ENCODE assay signal across 28 cellular contexts in the genomic region with DNA sequence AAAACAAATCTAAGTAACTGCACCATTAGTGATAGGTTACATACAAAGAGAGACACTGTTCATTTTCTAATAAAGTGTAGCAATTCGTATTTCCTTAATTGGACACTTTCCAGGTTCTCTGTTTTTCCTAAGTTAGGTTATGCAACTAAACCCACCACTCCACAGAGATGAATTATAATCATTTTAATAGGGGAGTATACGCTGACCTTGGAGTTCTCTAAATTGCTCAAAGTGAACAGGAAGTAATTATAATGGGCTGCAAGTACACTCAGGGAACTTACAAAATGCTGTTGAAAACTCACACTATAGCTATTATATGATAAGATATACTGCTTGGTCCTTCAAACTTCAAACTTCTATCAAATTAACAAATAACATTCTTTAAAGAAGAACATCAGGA. TPM values are rescaled to one million over a fixed set of nuclear protein-coding genes. Genes with fewer than 3 reads are reported as not detected.
"Had no signal": no experiment of that assay in that cellular context is flagged by ENCODE, and none has a peak within 500 bp of the region (broad histone marks: within the 10 kb centered on the region; RNA-seq: fewer than 3 reads in every experiment).

No MANE protein-coding gene starts in this region.

- DNase-seq: activated B cell treated with CpG ODN at 0.5 μM for 24 hours; activated CD4-positive, alpha-beta T cell treated with anti-CD3 and anti-CD28 coated beads for 1 hour; activated CD4-positive, alpha-beta T cell treated with anti-CD3 and anti-CD28 coated beads, Interleukin-2, amount 10 ng/mL, durations not matched to agents 24 days and 14 days; activated CD4-positive, alpha-beta T cell treated with anti-CD3 and anti-CD28 coated beads, Interleukin-2, amount 50 U/mL, for 48 hours; activated CD8-positive, alpha-beta memory T cell treated with anti-CD3 and anti-CD28 coated beads, Interleukin-2, amount 10 ng/mL, durations not matched to agents 7 days and 5 days; activated effector memory CD4-positive, alpha-beta T cell treated with Interleukin-2 at 50 U/mL for 16 hours; activated naive CD4-positive, alpha-beta T cell treated with Interleukin-2 at 50 U/mL for 16 hours; activated naive CD8-positive, alpha-beta T cell treated with anti-CD3 and anti-CD28 coated beads, Interleukin-2, amount 50 U/mL, for 24 hours; activated T-cell treated with anti-CD3 and anti-CD28 coated beads, Interleukin-2, amount 50 U/mL, for 24 hours; amniotic stem cell; body of pancreas; central memory CD4-positive, alpha-beta T cell; Karpas-422; NCI-H146; NCI-H187 treated with DMSO at 0.1 percent for 48 hours; NCI-H2081 treated with DMSO at 0.1 percent for 48 hours; NCI-H2171 treated with DMSO at 0.1 percent for 48 hours; NCI-H226; NCI-H526 treated with DMSO at 0.1 percent for 48 hours; NCI-H82; SK-N-SH; T-helper 17 cell; T-helper 9 cell had no signal

- H3K27me3 ChIP-seq: ascending aorta, body of pancreas had no signal

- H3K9me3 ChIP-seq: ascending aorta, body of pancreas, SK-N-SH had no signal

- H3K4me1 ChIP-seq: ascending aorta, body of pancreas had no signal

- H3K27ac ChIP-seq: ascending aorta, body of pancreas, coronary artery had no signal

- ATAC-seq: activated CD8-positive, alpha-beta memory T cell treated with anti-CD3 and anti-CD28 coated beads, Interleukin-2, amount 10 ng/mL, durations not matched to agents 7 days and 5 days; activated naive CD4-positive, alpha-beta T cell treated with anti-CD3 and anti-CD28 coated beads, Interleukin-2, amount 50 U/mL, for 72 hours; activated naive CD8-positive, alpha-beta T cell treated with anti-CD3 and anti-CD28 coated beads, Interleukin-2, amount 50 U/mL, for 24 hours; body of pancreas; T-helper 17 cell had no signal

- H3K4me3 ChIP-seq: ascending aorta, body of pancreas, coronary artery had no signal

- H3K36me3 ChIP-seq: ascending aorta had no signal

RNA-seq across cellular contexts. Expression of a gene that starts 18.2 kb away (rescaled TPM):
- total RNA-seq: activated B cell treated with CpG ODN at 0.5 μM for 24 hours; activated CD4-positive, alpha-beta T cell treated with anti-CD3 and anti-CD28 coated beads, Interleukin-2, amount 10 ng/mL, durations not matched to agents 24 days and 14 days; activated CD8-positive, alpha-beta memory T cell treated with anti-CD3 and anti-CD28 coated beads, Interleukin-2, amount 10 ng/mL, durations not matched to agents 7 days and 5 days; activated naive CD4-positive, alpha-beta T cell treated with anti-CD3 and anti-CD28 coated beads, Interleukin-2, amount 50 U/mL, for 72 hours; activated T-helper 1 cell treated with anti-CD3 and anti-CD28 coated beads, Interleukin-12 subunit alpha, Interleukin-12 subunit beta, Interleukin-2, Interleukin-4 antibody, amounts not matched to agents 30 ng/mL and 10 ng/mL and 1 ng/mL, durations not matched to agents 14 hours and 24 hours and 36 hours; NCI-H460; T-helper 17 cell had no signal
